Comparison of ENCODE assay signal across 1 cellular context in the genomic region with DNA sequence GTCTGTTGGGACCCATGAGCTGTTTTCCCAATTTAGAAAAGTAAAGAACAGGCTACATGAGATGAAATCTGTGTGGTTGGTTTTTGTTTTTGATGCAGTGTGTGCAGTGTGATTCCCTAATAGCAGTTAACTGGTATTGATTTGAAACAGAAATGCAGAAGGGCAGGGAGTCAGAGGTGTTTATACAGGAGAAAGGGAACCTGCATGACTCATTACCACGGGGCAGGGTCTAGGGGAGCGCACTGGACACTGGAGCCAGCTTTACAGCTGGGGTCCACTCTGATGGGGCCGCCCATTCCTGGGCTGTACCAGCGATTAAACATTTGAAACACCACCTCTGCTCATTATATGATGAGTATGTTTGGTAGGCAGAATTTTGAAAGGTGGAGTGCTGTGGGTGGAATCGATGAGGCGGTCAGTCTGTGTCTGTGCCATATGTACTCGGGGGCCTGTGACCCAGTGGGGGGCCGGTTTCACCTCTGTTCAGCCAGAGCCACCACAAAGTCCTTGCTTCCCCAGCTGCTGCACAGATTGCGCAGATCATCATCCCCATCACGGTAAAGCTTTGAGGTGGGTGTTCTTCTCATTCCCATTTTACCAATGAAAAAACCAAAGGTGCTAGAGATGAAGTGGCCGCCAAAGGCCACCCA.
A peak's percentile ranks its signal among the peaks of the same experiment; 100 is the strongest.
TF ChIP-seq lines count a peak whose summit lies in the region.

No MANE protein-coding gene starts in this region.

TF ChIP-seq in HepG2, 621 proteins besides CTCF, POLR2A, EP300 and RAD21 (continued from another document):
- TF ChIP-seq, protein P1, sequence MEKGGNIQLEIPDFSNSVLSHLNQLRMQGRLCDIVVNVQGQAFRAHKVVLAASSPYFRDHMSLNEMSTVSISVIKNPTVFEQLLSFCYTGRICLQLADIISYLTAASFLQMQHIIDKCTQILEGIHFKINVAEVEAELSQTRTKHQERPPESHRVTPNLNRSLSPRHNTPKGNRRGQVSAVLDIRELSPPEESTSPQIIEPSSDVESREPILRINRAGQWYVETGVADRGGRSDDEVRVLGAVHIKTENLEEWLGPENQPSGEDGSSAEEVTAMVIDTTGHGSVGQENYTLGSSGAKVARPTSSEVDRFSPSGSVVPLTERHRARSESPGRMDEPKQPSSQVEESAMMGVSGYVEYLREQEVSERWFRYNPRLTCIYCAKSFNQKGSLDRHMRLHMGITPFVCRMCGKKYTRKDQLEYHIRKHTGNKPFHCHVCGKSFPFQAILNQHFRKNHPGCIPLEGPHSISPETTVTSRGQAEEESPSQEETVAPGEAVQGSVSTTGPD (CRISPR knock-in tag; IDR thresholded peaks at IDR 0.05), result no peak
- no peak for TF ChIP-seq ZNF781 (CRISPR knock-in tag; IDR thresholded peaks at IDR 0.05; ENCODE audit: borderline replicate concordance, not compliant biosample characterization)
- TF ChIP-seq, protein P2, sequence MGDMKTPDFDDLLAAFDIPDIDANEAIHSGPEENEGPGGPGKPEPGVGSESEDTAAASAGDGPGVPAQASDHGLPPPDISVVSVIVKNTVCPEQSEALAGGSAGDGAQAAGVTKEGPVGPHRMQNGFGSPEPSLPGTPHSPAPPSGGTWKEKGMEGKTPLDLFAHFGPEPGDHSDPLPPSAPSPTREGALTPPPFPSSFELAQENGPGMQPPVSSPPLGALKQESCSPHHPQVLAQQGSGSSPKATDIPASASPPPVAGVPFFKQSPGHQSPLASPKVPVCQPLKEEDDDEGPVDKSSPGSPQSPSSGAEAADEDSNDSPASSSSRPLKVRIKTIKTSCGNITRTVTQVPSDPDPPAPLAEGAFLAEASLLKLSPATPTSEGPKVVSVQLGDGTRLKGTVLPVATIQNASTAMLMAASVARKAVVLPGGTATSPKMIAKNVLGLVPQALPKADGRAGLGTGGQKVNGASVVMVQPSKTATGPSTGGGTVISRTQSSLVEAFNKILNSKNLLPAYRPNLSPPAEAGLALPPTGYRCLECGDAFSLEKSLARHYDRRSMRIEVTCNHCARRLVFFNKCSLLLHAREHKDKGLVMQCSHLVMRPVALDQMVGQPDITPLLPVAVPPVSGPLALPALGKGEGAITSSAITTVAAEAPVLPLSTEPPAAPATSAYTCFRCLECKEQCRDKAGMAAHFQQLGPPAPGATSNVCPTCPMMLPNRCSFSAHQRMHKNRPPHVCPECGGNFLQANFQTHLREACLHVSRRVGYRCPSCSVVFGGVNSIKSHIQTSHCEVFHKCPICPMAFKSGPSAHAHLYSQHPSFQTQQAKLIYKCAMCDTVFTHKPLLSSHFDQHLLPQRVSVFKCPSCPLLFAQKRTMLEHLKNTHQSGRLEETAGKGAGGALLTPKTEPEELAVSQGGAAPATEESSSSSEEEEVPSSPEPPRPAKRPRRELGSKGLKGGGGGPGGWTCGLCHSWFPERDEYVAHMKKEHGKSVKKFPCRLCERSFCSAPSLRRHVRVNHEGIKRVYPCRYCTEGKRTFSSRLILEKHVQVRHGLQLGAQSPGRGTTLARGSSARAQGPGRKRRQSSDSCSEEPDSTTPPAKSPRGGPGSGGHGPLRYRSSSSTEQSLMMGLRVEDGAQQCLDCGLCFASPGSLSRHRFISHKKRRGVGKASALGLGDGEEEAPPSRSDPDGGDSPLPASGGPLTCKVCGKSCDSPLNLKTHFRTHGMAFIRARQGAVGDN (CRISPR knock-in tag; IDR thresholded peaks at IDR 0.05), result peak; percentile 20; the same call in 1 of the 2 replicates
- TF ChIP-seq, protein P3, sequence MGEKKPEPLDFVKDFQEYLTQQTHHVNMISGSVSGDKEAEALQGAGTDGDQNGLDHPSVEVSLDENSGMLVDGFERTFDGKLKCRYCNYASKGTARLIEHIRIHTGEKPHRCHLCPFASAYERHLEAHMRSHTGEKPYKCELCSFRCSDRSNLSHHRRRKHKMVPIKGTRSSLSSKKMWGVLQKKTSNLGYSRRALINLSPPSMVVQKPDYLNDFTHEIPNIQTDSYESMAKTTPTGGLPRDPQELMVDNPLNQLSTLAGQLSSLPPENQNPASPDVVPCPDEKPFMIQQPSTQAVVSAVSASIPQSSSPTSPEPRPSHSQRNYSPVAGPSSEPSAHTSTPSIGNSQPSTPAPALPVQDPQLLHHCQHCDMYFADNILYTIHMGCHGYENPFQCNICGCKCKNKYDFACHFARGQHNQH (CRISPR knock-in tag; IDR thresholded peaks at IDR 0.05), result no peak
- peak; percentile 78 for TF ChIP-seq FOSL2 (CRISPR knock-in tag; IDR thresholded peaks at IDR 0.05)
TF ChIP-seq in HepG2: peak in this region for 2.
